Comparison of ENCODE assay signal across 9 cellular contexts in the genomic region with DNA sequence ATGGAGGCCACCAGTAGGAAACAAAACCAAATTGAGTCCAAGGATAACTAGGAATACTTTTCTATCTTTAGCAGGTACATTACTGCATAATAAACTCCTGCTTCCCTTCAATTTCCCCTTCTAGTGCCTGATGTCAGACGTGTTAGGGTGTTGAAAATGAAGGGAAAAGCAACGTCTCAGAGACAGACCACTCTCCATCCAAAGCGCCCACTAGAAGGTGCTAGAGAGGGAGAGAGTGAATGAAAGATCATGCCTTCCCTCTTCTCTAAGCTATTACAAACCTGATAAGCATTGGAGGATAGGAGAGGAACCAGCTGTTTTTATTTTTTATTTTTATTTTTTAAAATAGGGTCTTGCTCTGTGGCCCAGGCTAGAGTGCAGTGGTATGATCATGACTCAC.
A peak's percentile ranks its signal among the peaks of the same experiment; 100 is the strongest.
DNase-seq lines count a peak whose midpoint lies in the region; ATAC-seq and TF ChIP-seq lines count a peak whose summit lies in the region.
"Had no signal": no experiment of that assay in that cellular context is flagged by ENCODE, and none has a peak within 500 bp of the region (broad histone marks: within the 10 kb centered on the region; RNA-seq: fewer than 3 reads in every experiment).

No MANE protein-coding gene starts in this region.

- H3K27ac Mint-ChIP-seq in nephron = no peak overlapping the region

- no peak for ATAC-seq in aorta (ENCODE audit: low FRiP score)

- H3K36me3 ChIP-seq in aorta (ENCODE audit: control insufficient read depth in 1 of 2, insufficient read depth in 2 of 2, low read length in 1 of 2) (no peaks in the 10 kb centered on the region), thyroid gland (no peaks in the 10 kb centered on the region)

- DNase-seq in DMS53 (lab: John Stamatoyannopoulos, UW) = peak; percentile 64
- DNase-seq in DMS53 treated with DMSO at 0.1 percent for 48 hours (lab: John Stamatoyannopoulos, UW; ENCODE audit: unreplicated experiment) = no peak
- DNase-seq in M059J (ENCODE audit: low read depth) = peak; percentile 2
- peak; percentile 10 to 24 for DNase-seq in cardiac fibroblast (ENCODE audit: low read depth in 2 of 2)
- DNase-seq in aorta = no peak
- DNase-seq in hippocampal formation (lab: John Stamatoyannopoulos, UW) = no peak
- DNase-seq in thyroid gland = no peak
- DNase-seq: activated T-cell treated with anti-CD3 and anti-CD28 coated beads, Interleukin-2, amount 50 U/mL, for 48 hours had no signal

- no peak for TF ChIP-seq POLR2A in thyroid gland (IDR thresholded peaks at IDR 0.05)

- intact Hi-C loops in aorta (cut with DNase I) = no loop called here
- intact Hi-C loops in thyroid gland (cut with DNase I) = no loop called here

- H3K9me3 ChIP-seq in aorta (ENCODE audit: control insufficient read depth, low read length) (no peaks in the 10 kb centered on the region), thyroid gland (no peaks in the 10 kb centered on the region)

- H3K36me3 Mint-ChIP-seq in nephron (ENCODE audit: low read depth) = no peaks in the 10 kb centered on the region

- TF ChIP-seq CTCF in cardiac fibroblast (IDR thresholded peaks at IDR 0.05; ENCODE audit: low read depth, low read length) = peak; percentile 46
- TF ChIP-seq CTCF in nephron (IDR thresholded peaks at IDR 0.05; ENCODE audit: unreplicated experiment in 3 of 3) = peak in 2 of 3 experiments; percentile 28 to 31
- peak in 1 of 6 experiments; percentile 33 for TF ChIP-seq CTCF in thyroid gland (IDR thresholded peaks at IDR 0.05)

- no peaks in the 10 kb centered on the region for H3K4me1 Mint-ChIP-seq in nephron

- WGBS in aorta, 2 donors = 18 to 24% methylated on average over 3 of the region's 3 CpGs
- 26 to 34% methylated on average over 3 of the region's 3 CpGs for WGBS in thyroid gland, 2 donors

- no peaks in the 10 kb centered on the region for H3K9me3 Mint-ChIP-seq in nephron

- H3K27ac ChIP-seq in aorta (ENCODE audit: low read depth in 1 of 2, low read length in 2 of 2) = no peak overlapping the region
- H3K27ac ChIP-seq in thyroid gland = no peak overlapping the region

- no peaks in the 10 kb centered on the region for H3K27me3 ChIP-seq in aorta (ENCODE audit: control insufficient read depth in 1 of 2, insufficient read depth in 2 of 2, low read length in 1 of 2)
- H3K27me3 ChIP-seq in thyroid gland = no peaks in the 10 kb centered on the region

- peaks cover 13% of the 10 kb centered on the region for H3K27me3 Mint-ChIP-seq in nephron (ENCODE audit: low read depth)

- no peak overlapping the region for H3K4me3 Mint-ChIP-seq in nephron

- no peak overlapping the region for H3K4me3 ChIP-seq in cardiac fibroblast (replicated peaks in 1 of 2; ENCODE audit: low read depth in 2 of 2, low read length in 2 of 2)
- no peak overlapping the region for H3K4me3 ChIP-seq in aorta (ENCODE audit: low read length in 2 of 2)
- no peak overlapping the region for H3K4me3 ChIP-seq in thyroid gland (replicated peaks in 1 of 3)

- H3K4me1 ChIP-seq in aorta (ENCODE audit: control insufficient read depth in 1 of 2, insufficient read depth in 2 of 2, low read length in 2 of 2) (no peaks in the 10 kb centered on the region), thyroid gland (no peaks in the 10 kb centered on the region)

Comparison
In these comparisons a context has a peak if more than half of its experiments do, and no peak if none do; other contexts are left out.
1. DNase-seq: peak in DMS53 (single experiment), M059J (single experiment) and cardiac fibroblast (2 of 2); none in DMS53 treated with DMSO at 0.1 percent for 48 hours (single experiment), aorta (0 of 2), hippocampal formation (0 of 2) and thyroid gland (0 of 2).